8 cellular contexts compared by ENCODE assay signal in genomic region chr4:108649863-108650211, GRCh38. TPM values are rescaled to one million over a fixed set of nuclear protein-coding genes. Genes with fewer than 3 reads are reported as not detected.
DNase-seq lines count a peak whose midpoint lies in the region; ATAC-seq and TF ChIP-seq lines count a peak whose summit lies in the region.

No MANE protein-coding gene starts in this region.

- peaks cover 19% of the 10 kb centered on the region for H3K4me1 Mint-ChIP-seq in activated naive CD8-positive, alpha-beta T cell treated with anti-CD3 and anti-CD28 coated beads for 36 hours
- H3K4me1 Mint-ChIP-seq in mesothelial cell of epicardium, result peaks cover 15% of the 10 kb centered on the region

- TF ChIP-seq CTCF in heart right ventricle (IDR thresholded peaks at IDR 0.05) (no peak), mesothelial cell of epicardium (IDR thresholded peaks at IDR 0.05; ENCODE audit: unreplicated experiment) (no peak)

- intact Hi-C loops in heart right ventricle (cut with DNase I) (loop anchor here in 3 of 10 donors (1.0 to 10.0 kb wide), 3 partner anchors 29 to 1325 kb away; partner anchors contain the start of gene RPL34 (in 2 of the 3)), Right ventricle myocardium superior (cut with DNase I) (no loop called here)

- no peaks in the 10 kb centered on the region for H3K9me3 ChIP-seq in heart right ventricle

- ATAC-seq in heart right ventricle (peak in 2 of 8 donors; percentile 1 to 5), Right ventricle myocardium superior (ENCODE audit: poor library complexity) (no peak), HG03103 (IDR thresholded peaks at IDR 0.05; ENCODE audit: low read depth, unreplicated experiment) (peak; percentile 7)

- peak overlapping the region in 9 of 10 donors; percentile 67 to 94 (median 80) for H3K4me3 ChIP-seq in heart right ventricle

- no peaks in the 10 kb centered on the region for H3K36me3 ChIP-seq in heart right ventricle

- peak overlapping the region; percentile 79 for H3K4me3 Mint-ChIP-seq in activated naive CD8-positive, alpha-beta T cell treated with anti-CD3 and anti-CD28 coated beads for 36 hours
- peak overlapping the region; percentile 85 for H3K4me3 Mint-ChIP-seq in mesothelial cell of epicardium

- peaks cover 0 to 31% (median 19%) of the 10 kb centered on the region in 9 donors for H3K4me1 ChIP-seq in heart right ventricle

- H3K27me3 Mint-ChIP-seq in activated naive CD8-positive, alpha-beta T cell treated with anti-CD3 and anti-CD28 coated beads for 36 hours, result no peaks in the 10 kb centered on the region
- no peaks in the 10 kb centered on the region for H3K27me3 Mint-ChIP-seq in mesothelial cell of epicardium (ENCODE audit: low read depth)

- no peak for DNase-seq in heart right ventricle
- DNase-seq in Right ventricle myocardium superior, result no peak
- no peak for DNase-seq in activated naive CD8-positive, alpha-beta T cell treated with anti-CD3 and anti-CD28 coated beads for 36 hours
- DNase-seq in mesothelial cell of epicardium (ENCODE audit: low spot score in 2 of 2, unreplicated experiment in 2 of 2), result no peak
- DNase-seq in iPS-NIHi11 (ENCODE audit: low spot score), result no peak
- DNase-seq in NCI-H748 treated with DMSO at 0.1 percent for 48 hours (lab: John Stamatoyannopoulos, UW), result no peak
- DNase-seq in cerebellar nuclear complex (lab: John Stamatoyannopoulos, UW), result no peak

- H3K27ac Mint-ChIP-seq in activated naive CD8-positive, alpha-beta T cell treated with anti-CD3 and anti-CD28 coated beads for 36 hours, result peak overlapping the region; percentile 92
- peak overlapping the region; percentile 97 for H3K27ac Mint-ChIP-seq in mesothelial cell of epicardium

- H3K27ac ChIP-seq in heart right ventricle, result peak overlapping the region in 6 of 10 donors; percentile 84 to 93 (median 88)

- H3K27me3 ChIP-seq in heart right ventricle, result no peaks in the 10 kb centered on the region

- WGBS in heart right ventricle, 2 donors, result 1 to 2% methylated on average over 6 of the region's 6 CpGs

- H3K9me3 Mint-ChIP-seq in activated naive CD8-positive, alpha-beta T cell treated with anti-CD3 and anti-CD28 coated beads for 36 hours, result no peaks in the 10 kb centered on the region
- no peaks in the 10 kb centered on the region for H3K9me3 Mint-ChIP-seq in mesothelial cell of epicardium

- H3K36me3 Mint-ChIP-seq in activated naive CD8-positive, alpha-beta T cell treated with anti-CD3 and anti-CD28 coated beads for 36 hours, result peaks cover 22% of the 10 kb centered on the region
- peaks cover 12% of the 10 kb centered on the region for H3K36me3 Mint-ChIP-seq in mesothelial cell of epicardium

RNA-seq across cellular contexts. Expression of gene OSTC, which starts 0.6 kb away (rescaled TPM):
- 10 to 100 TPM; 21.8 to 47.7 (median 25.8) TPM for total RNA-seq in heart right ventricle
- 100 to 1,000 TPM in 1 of 2 donors, 10 to 100 TPM in 1; 28.8 to 113 TPM for polyA plus RNA-seq in heart right ventricle
- 21.4 TPM for total RNA-seq in Right ventricle myocardium superior
- 10 to 100 TPM; 86.9 to 89.4 TPM for total RNA-seq in activated naive CD8-positive, alpha-beta T cell treated with anti-CD3 and anti-CD28 coated beads for 36 hours
- total RNA-seq in mesothelial cell of epicardium, result 162 to 164 TPM (median 163 TPM) in 3 replicates

RNA-seq across cellular contexts. Expression of gene RPL34, which starts 29.5 kb away (rescaled TPM):
- 100 to 1,000 TPM; 612 to 800 (median 663) TPM for total RNA-seq in heart right ventricle
- polyA plus RNA-seq in heart right ventricle, result 1,000 to 10,000 TPM; 3,315 to 3,397 TPM
- total RNA-seq in Right ventricle myocardium superior, result 703 TPM
- total RNA-seq in activated naive CD8-positive, alpha-beta T cell treated with anti-CD3 and anti-CD28 coated beads for 36 hours, result 1,000 to 10,000 TPM; 1,572 to 1,710 TPM
- total RNA-seq in mesothelial cell of epicardium, result 1,479 to 1,578 TPM (median 1,522 TPM) in 3 replicates
